Comparison of ENCODE assay signal across 9 cellular contexts in genomic region chr6:116447496-116448011, GRCh38. TPM values are rescaled to one million over a fixed set of nuclear protein-coding genes. Genes with fewer than 3 reads are reported as not detected.
DNase-seq lines count a peak whose midpoint lies in the region; FAIRE-seq and TF ChIP-seq lines count a peak whose summit lies in the region.
"Had no signal": no experiment of that assay in that cellular context is flagged by ENCODE, and none has a peak within 500 bp of the region (broad histone marks: within the 10 kb centered on the region; RNA-seq: fewer than 3 reads in every experiment).

No MANE protein-coding gene starts in this region.

- no peaks in the 10 kb centered on the region for H3K79me2 ChIP-seq in ACC112 (ENCODE audit: control insufficient read depth, insufficient read depth, low read length, unreplicated experiment)

- no peak for FAIRE-seq in small intestine (lab: Jason Lieb, UNC)

- H3K27ac ChIP-seq in ACC112 (ENCODE audit: low read depth, low read length): peak overlapping the region; percentile 96
- H3K27ac ChIP-seq in HL-60 (replicated peaks): no peak overlapping the region; the same call in 1 of the 2 replicates
- no peak overlapping the region for H3K27ac ChIP-seq in colonic mucosa
- H3K27ac ChIP-seq in small intestine (ENCODE audit: low read depth in 1 of 2, low read length in 1 of 2): no peak overlapping the region

- H3K4me3 ChIP-seq in ACC112 (ENCODE audit: low read depth, low read length) (peak overlapping the region; percentile 43), HL-60 (replicated peaks; ENCODE audit: insufficient read depth, low read length) (no peak overlapping the region), kidney epithelial cell (ENCODE audit: low read depth, low read length) (no peak overlapping the region), colonic mucosa (no peak overlapping the region), small intestine (ENCODE audit: low read depth in 1 of 2, low read length in 2 of 2) (no peak overlapping the region)
- H3K4me3 ChIP-seq: esophagus muscularis mucosa had no signal

- peaks cover 39% of the 10 kb centered on the region for H3K4me1 ChIP-seq in ACC112 (ENCODE audit: control insufficient read depth, insufficient read depth, low read length, unreplicated experiment)
- no peaks in the 10 kb centered on the region for H3K4me1 ChIP-seq in colonic mucosa
- H3K4me1 ChIP-seq in small intestine (ENCODE audit: control insufficient read depth in 2 of 2, insufficient read depth in 1 of 2, low read depth in 1 of 2, low read length in 1 of 2): peaks cover 0 to 7% of the 10 kb centered on the region in 2 donors

- DNase-seq in HL-60 (ENCODE audit: low read depth in 1 of 2, low spot score in 1 of 2): peak; percentile 78 to 94
- DNase-seq in T1000 (lab: John Stamatoyannopoulos, UW): peak; percentile 39
- peak; percentile 68 for DNase-seq in kidney epithelial cell (ENCODE audit: low read depth)
- no peak for DNase-seq in colonic mucosa
- no peak for DNase-seq in retina
- no peak for DNase-seq in NCI-H128 (lab: John Stamatoyannopoulos, UW; ENCODE audit: unreplicated experiment)
- no peak for DNase-seq in small intestine

- TF ChIP-seq CTCF in HL-60 (IDR thresholded peaks at IDR 0.05; ENCODE audit: insufficient read depth, low read length): no peak
- no peak for TF ChIP-seq CTCF in kidney epithelial cell (IDR thresholded peaks at IDR 0.05; ENCODE audit: insufficient read depth, low read length, poor library complexity, severe bottlenecking)
- TF ChIP-seq CTCF in colonic mucosa (IDR thresholded peaks at IDR 0.05): no peak

- no peaks in the 10 kb centered on the region for H3K27me3 ChIP-seq in ACC112 (ENCODE audit: insufficient read depth, low read length)
- no peaks in the 10 kb centered on the region for H3K27me3 ChIP-seq in HL-60 (ENCODE audit: insufficient read depth, poor library complexity, severe bottlenecking)
- no peaks in the 10 kb centered on the region for H3K27me3 ChIP-seq in kidney epithelial cell (ENCODE audit: control insufficient read depth, insufficient read depth, low read length)
- H3K27me3 ChIP-seq in colonic mucosa: no peaks in the 10 kb centered on the region
- no peaks in the 10 kb centered on the region for H3K27me3 ChIP-seq in small intestine (ENCODE audit: control insufficient read depth in 2 of 2, insufficient read depth in 2 of 2, low read length in 2 of 2)
- H3K27me3 ChIP-seq: esophagus muscularis mucosa had no signal

- peak overlapping the region; percentile 17 for H2AFZ ChIP-seq in ACC112 (ENCODE audit: low read length, unreplicated experiment)

- intact Hi-C loops in colonic mucosa (cut with DNase I): no loop called here

- WGBS in small intestine, 3 donors: 15 to 23% (median 15%) methylated on average over 2 of the region's 2 CpGs

- H3K9me3 ChIP-seq in colonic mucosa (no peaks in the 10 kb centered on the region), small intestine (ENCODE audit: control insufficient read depth, low read depth) (no peaks in the 10 kb centered on the region)
- H3K9me3 ChIP-seq: esophagus muscularis mucosa had no signal

- H3K36me3 ChIP-seq in ACC112 (ENCODE audit: insufficient read depth, low read length): no peaks in the 10 kb centered on the region
- no peaks in the 10 kb centered on the region for H3K36me3 ChIP-seq in kidney epithelial cell (ENCODE audit: control insufficient read depth, insufficient read depth, low read length)
- no peaks in the 10 kb centered on the region for H3K36me3 ChIP-seq in colonic mucosa
- no peaks in the 10 kb centered on the region for H3K36me3 ChIP-seq in small intestine (ENCODE audit: control insufficient read depth in 2 of 2, insufficient read depth in 2 of 2, low read length in 2 of 2)
- H3K36me3 ChIP-seq: esophagus muscularis mucosa had no signal

- H3K9ac ChIP-seq in colonic mucosa (ENCODE audit: low read depth in 2 of 2, low read length in 2 of 2): no peak overlapping the region

RNA-seq across cellular contexts. Expression of gene CALHM6, which starts 13.6 kb away (rescaled TPM):
- 0.75 and 4.8 TPM in 2 replicates for total RNA-seq in kidney epithelial cell
- total RNA-seq in colonic mucosa: 1 to 10 TPM; 1.5 to 6.2 TPM
- polyA plus RNA-seq in small intestine: 10 to 100 TPM in 2 of 3 donors, 1 to 10 TPM in 1; 2.7 to 16.9 (median 11.3) TPM

Comparison
In these comparisons a context has a peak if more than half of its experiments do, and no peak if none do; other contexts are left out.
1. DNase-seq: peak in HL-60 (2 of 2), T1000 (single experiment) and kidney epithelial cell (single experiment); none in colonic mucosa (single experiment), retina (single experiment), NCI-H128 (single experiment) and small intestine (single experiment).